In the genomic region with DNA sequence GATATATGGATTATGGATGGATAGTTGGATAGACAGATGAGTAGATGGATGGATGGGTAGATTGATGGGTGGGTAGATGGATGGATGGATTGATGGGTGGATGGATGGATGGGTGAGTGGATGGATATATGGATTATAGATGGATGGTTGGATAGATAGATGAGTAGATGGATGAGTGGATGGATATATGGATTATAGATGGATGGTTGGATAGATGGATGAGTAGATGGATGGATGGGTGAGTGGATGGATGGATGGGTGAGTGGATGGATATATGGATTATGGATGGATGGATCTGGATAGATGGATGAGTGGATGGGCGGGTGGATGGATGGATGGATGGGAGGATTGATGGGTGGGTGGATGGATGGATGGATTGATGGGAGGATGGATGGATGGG, we compare ENCODE assay signal across 28 cellular contexts. TPM values are rescaled to one million over a fixed set of nuclear protein-coding genes. Genes with fewer than 3 reads are reported as not detected.
"Had no signal": no experiment of that assay in that cellular context is flagged by ENCODE, and none has a peak within 500 bp of the region (broad histone marks: within the 10 kb centered on the region; RNA-seq: fewer than 3 reads in every experiment).

No MANE protein-coding gene starts in this region.

- H3K4me1 ChIP-seq: colonic mucosa, foreskin keratinocyte had no signal

- FAIRE-seq: colon, endometrium, endothelial cell of umbilical vein, frontal cortex had no signal

- H3K36me3 ChIP-seq: colonic mucosa, esophagus muscularis mucosa, esophagus squamous epithelium, gastrocnemius medialis, gastroesophageal sphincter, heart left ventricle, heart right ventricle had no signal

- H3K4me3 ChIP-seq: colonic mucosa, coronary artery, dorsolateral prefrontal cortex, esophagus muscularis mucosa, esophagus squamous epithelium, gastrocnemius medialis, gastroesophageal sphincter, heart left ventricle, heart right ventricle had no signal

- H3K27ac ChIP-seq: colonic mucosa, coronary artery, dorsolateral prefrontal cortex, epithelial cell of prostate, esophagus muscularis mucosa, esophagus squamous epithelium, foreskin keratinocyte, gastrocnemius medialis, gastroesophageal sphincter, heart left ventricle, heart right ventricle had no signal

- DNase-seq: colonic mucosa; cortex of kidney; dermis blood vessel endothelial cell; dorsolateral prefrontal cortex; effector CD4-positive, alpha-beta T cell; effector CD8-positive, alpha-beta T cell; effector memory CD4-positive, alpha-beta T cell; effector memory CD8-positive, alpha-beta T cell; endodermal cell; erythroblast; esophagus squamous epithelium; foreskin fibroblast; foreskin keratinocyte; gastrocnemius medialis; glutamatergic neuron; head of caudate nucleus; heart left ventricle; heart right ventricle had no signal

- ATAC-seq: effector memory CD8-positive, alpha-beta T cell; esophagus mucosa; foreskin keratinocyte; gastrocnemius medialis; gastroesophageal sphincter; heart left ventricle; heart right ventricle had no signal

- H3K9me3 ChIP-seq: colonic mucosa, esophagus muscularis mucosa, esophagus squamous epithelium, gastrocnemius medialis, gastroesophageal sphincter, heart left ventricle, heart right ventricle had no signal

RNA-seq across cellular contexts. Expression of gene SEMA6B, which starts 43.4 kb away (rescaled TPM):
- total RNA-seq: epithelial cell of proximal tubule had no signal
